Comparison of ENCODE assay signal across 34 cellular contexts in the genomic region with DNA sequence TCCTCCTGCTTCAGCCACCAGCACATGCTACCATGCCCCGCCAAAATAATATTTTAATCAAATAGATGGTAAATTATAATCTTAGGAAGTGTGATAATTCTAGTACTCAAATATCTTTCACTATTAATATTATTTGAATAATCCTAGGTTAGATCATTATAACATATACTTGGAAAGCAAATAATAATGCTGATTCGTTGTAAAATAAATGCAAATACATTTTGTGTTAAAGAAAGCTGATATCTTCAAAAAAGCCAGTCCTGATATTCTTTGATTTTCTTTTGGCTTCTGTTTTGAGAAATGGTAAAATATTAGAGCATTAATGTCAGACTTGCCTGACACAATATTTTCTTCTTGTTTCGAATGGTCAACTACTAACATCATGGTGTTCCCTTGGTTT.
"Had no signal": no experiment of that assay in that cellular context is flagged by ENCODE, and none has a peak within 500 bp of the region (broad histone marks: within the 10 kb centered on the region; RNA-seq: fewer than 3 reads in every experiment).

No MANE protein-coding gene starts in this region.

- H3K9me3 ChIP-seq: adrenal gland, ascending aorta, body of pancreas, breast epithelium had no signal

- FAIRE-seq: astrocyte, bronchial epithelial cell had no signal

- H3K36me3 ChIP-seq: adrenal gland, ascending aorta, brain microvascular endothelial cell, breast epithelium, cardiac muscle cell had no signal

- H3K27me3 ChIP-seq: adrenal gland, ascending aorta, body of pancreas, brain microvascular endothelial cell, breast epithelium, cardiac muscle cell had no signal

- ATAC-seq: activated naive CD4-positive, alpha-beta T cell treated with anti-CD3 and anti-CD28 coated beads, Interleukin-2, amount 50 U/mL, for 72 hours; activated naive CD8-positive, alpha-beta T cell treated with anti-CD3 and anti-CD28 coated beads, Interleukin-2, amount 50 U/mL, for 24 hours; activated T-cell treated with anti-CD3 and anti-CD28 coated beads, Interleukin-2, amount 50 U/mL, for 4 hours; activated T-cell treated with anti-CD3 and anti-CD28 coated beads, Interleukin-2, amount 50 U/mL, for 72 hours; activated T-helper 17 cell treated with anti-CD3 and anti-CD28 coated beads, Interleukin-2, amount 50 U/mL, for 72 hours; body of pancreas had no signal

- H3K4me3 ChIP-seq: adrenal gland, ascending aorta, body of pancreas, breast epithelium, cardiac muscle cell had no signal

- DNase-seq: activated effector memory CD4-positive, alpha-beta T cell treated with anti-CD3 and anti-CD28 coated beads, Interleukin-2, amount 50 U/mL, for 16 hours; activated effector memory CD4-positive, alpha-beta T cell treated with Interleukin-2 at 50 U/mL for 16 hours; activated gamma-delta T cell; activated gamma-delta T cell treated with Interleukin-2 at 50 U/mL for 16 hours; activated naive CD4-positive, alpha-beta T cell; activated naive CD4-positive, alpha-beta T cell treated with anti-CD3 and anti-CD28 coated beads for 36 hours; activated naive CD4-positive, alpha-beta T cell treated with anti-CD3 and anti-CD28 coated beads, Interleukin-2, amount 10 ng/mL, durations not matched to agents 7 days and 5 days; activated naive CD4-positive, alpha-beta T cell treated with anti-CD3 and anti-CD28 coated beads, Interleukin-2, amount 50 U/mL, for 16 hours; activated naive CD4-positive, alpha-beta T cell treated with Interleukin-2 at 50 U/mL for 16 hours; activated naive CD8-positive, alpha-beta T cell treated with anti-CD3 and anti-CD28 coated beads for 36 hours; activated naive CD8-positive, alpha-beta T cell treated with anti-CD3 and anti-CD28 coated beads, Interleukin-2, amount 10 ng/mL, durations not matched to agents 7 days and 5 days; activated naive CD8-positive, alpha-beta T cell treated with anti-CD3 and anti-CD28 coated beads, Interleukin-2, amount 50 U/mL, for 24 hours; activated T-cell treated with anti-CD3 and anti-CD28 coated beads, Interleukin-2, amount 50 U/mL, for 1 hour; activated T-cell treated with anti-CD3 and anti-CD28 coated beads, Interleukin-2, amount 50 U/mL, for 24 hours; activated T-cell treated with anti-CD3 and anti-CD28 coated beads, Interleukin-2, amount 50 U/mL, for 4 hours; activated T-cell treated with anti-CD3 and anti-CD28 coated beads, Interleukin-2, amount 50 U/mL, for 48 hours; activated T-cell treated with anti-CD3 and anti-CD28 coated beads, Interleukin-2, amount 50 U/mL, for 72 hours; adrenal gland; amniotic stem cell; amygdala; anterior cingulate cortex; aorta; body of pancreas; brain microvascular endothelial cell; caudate nucleus; central memory CD4-positive, alpha-beta T cell; cerebellar nuclear complex had no signal

- H3K4me1 ChIP-seq: adrenal gland, ascending aorta, body of pancreas, breast epithelium had no signal

- H3K27ac ChIP-seq: adrenal gland, ascending aorta, body of pancreas, brain microvascular endothelial cell, breast epithelium, cardiac muscle cell had no signal
